18 cellular contexts compared by ENCODE assay signal in the genomic region with DNA sequence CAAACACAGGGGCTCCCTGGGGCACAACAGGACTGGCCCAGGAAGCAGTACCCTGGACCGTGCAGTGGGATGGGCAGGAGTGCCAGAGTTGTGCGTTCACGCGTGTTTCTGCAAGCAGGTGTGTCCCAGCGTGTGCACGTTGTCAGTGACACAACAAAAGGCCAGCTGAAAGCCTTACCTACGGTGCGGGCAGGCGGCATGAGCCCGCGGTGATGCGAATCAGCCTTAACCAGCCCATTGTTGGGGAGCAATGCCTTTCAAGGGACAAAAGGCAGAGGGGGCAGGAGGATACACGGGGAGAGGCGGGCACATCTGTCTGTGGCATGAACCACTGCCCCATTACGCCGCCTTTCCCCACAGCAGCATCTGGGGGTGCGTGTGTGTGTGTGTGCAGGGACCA.
"Had no signal": no experiment of that assay in that cellular context is flagged by ENCODE, and none has a peak within 500 bp of the region (broad histone marks: within the 10 kb centered on the region; RNA-seq: fewer than 3 reads in every experiment).

No MANE protein-coding gene starts in this region.

- FAIRE-seq: urothelium cell line had no signal

- H3K4me1 Mint-ChIP-seq: activated T-helper 17 cell treated with anti-CD3 and anti-CD28 coated beads, Interleukin-2, amount 50 U/mL, for 72 hours; immature natural killer cell; natural killer cell had no signal

- H3K9me3 Mint-ChIP-seq: activated naive CD4-positive, alpha-beta T cell treated with anti-CD3 and anti-CD28 coated beads for 36 hours; activated T-helper 17 cell treated with anti-CD3 and anti-CD28 coated beads, Interleukin-2, amount 50 U/mL, for 72 hours; immature natural killer cell; natural killer cell; stimulated activated naive CD8-positive, alpha-beta T cell treated with anti-CD3 and anti-CD28 coated beads, Interleukin-15, Interleukin-2, amounts not matched to agents 100 ng/mL and 50 ng/mL, for 24 hours had no signal

- H3K36me3 Mint-ChIP-seq: immature natural killer cell, natural killer cell had no signal

- H3K4me3 Mint-ChIP-seq: activated naive CD4-positive, alpha-beta T cell treated with anti-CD3 and anti-CD28 coated beads for 36 hours; activated T-helper 17 cell treated with anti-CD3 and anti-CD28 coated beads, Interleukin-2, amount 50 U/mL, for 72 hours; immature natural killer cell; natural killer cell; stimulated activated naive CD8-positive, alpha-beta T cell treated with anti-CD3 and anti-CD28 coated beads, Interleukin-15, Interleukin-2, amounts not matched to agents 100 ng/mL and 50 ng/mL, for 24 hours had no signal

- H3K9me3 ChIP-seq: mucosa of descending colon, ovary, testis had no signal

- H3K4me3 ChIP-seq: lung, mucosa of descending colon, ovary, testis had no signal

- H3K27ac Mint-ChIP-seq: activated naive CD4-positive, alpha-beta T cell treated with anti-CD3 and anti-CD28 coated beads for 36 hours; activated T-helper 17 cell treated with anti-CD3 and anti-CD28 coated beads, Interleukin-2, amount 50 U/mL, for 72 hours; immature natural killer cell; natural killer cell; stimulated activated naive CD8-positive, alpha-beta T cell treated with anti-CD3 and anti-CD28 coated beads, Interleukin-15, Interleukin-2, amounts not matched to agents 100 ng/mL and 50 ng/mL, for 24 hours had no signal

- DNase-seq: activated CD4-positive, alpha-beta T cell treated with anti-CD3 and anti-CD28 coated beads, Interleukin-2, amount 50 U/mL, for 1 hour; activated naive CD4-positive, alpha-beta T cell treated with anti-CD3 and anti-CD28 coated beads for 36 hours; activated T-cell treated with anti-CD3 and anti-CD28 coated beads for 4 hours; central memory CD4-positive, alpha-beta T cell; effector CD8-positive, alpha-beta T cell; immature natural killer cell; mucosa of descending colon; natural killer cell; stimulated activated CD4-positive, alpha-beta T cell treated with anti-CD3 and anti-CD28 coated beads, Interleukin-2, amount 100 ng/mL, for 48 hours; stimulated activated CD8-positive, alpha-beta memory T cell treated with anti-CD3 and anti-CD28 coated beads, Interleukin-4, amount 100 ng/mL, for 48 hours; T-helper 2 cell; testis had no signal

- ATAC-seq: activated T-helper 17 cell treated with anti-CD3 and anti-CD28 coated beads, Interleukin-2, amount 50 U/mL, for 72 hours; mucosa of descending colon; natural killer cell had no signal

- H3K27me3 ChIP-seq: ovary, testis had no signal

- H3K27ac ChIP-seq: epithelial cell of prostate had no signal

- H3K36me3 ChIP-seq: ovary had no signal
